In the genomic region with DNA sequence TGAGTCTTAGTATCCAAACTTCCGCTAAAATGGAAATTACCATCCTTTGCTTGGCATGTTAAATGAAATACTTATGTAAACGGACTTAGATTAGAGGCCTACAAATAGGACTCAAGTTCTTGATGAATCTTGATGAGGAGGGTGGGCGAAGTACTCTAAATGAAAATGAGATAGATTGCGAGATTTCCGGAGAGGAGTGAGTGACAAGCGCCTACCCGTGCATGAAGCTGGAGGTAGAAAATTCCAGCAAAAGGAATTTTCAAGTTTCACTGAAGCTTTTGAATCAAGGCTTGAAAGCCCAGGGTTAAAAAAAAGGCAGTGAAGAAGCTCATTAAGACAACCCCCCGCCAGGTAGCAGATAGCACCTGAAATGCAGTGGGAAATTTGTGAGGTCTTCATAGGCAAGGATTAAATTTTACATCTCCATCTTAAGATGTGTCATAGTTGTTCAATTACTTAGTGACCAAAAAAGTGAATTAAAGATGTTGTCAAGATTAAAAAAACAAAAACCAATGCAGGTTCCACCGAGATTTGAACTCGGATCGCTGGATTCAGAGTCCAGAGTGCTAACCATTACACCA, we compare ENCODE assay signal across 8 cellular contexts. TPM values are rescaled to one million over a fixed set of nuclear protein-coding genes. Genes with fewer than 3 reads are reported as not detected.
DNase-seq lines count a peak whose midpoint lies in the region; ATAC-seq and TF ChIP-seq lines count a peak whose summit lies in the region.

No MANE protein-coding gene starts in this region.

- peaks cover 24% of the 10 kb centered on the region for H3K4me1 Mint-ChIP-seq in HFFc6 (ENCODE audit: low read depth)

- no peaks in the 10 kb centered on the region for H3K9me3 ChIP-seq in mucosa of stomach (ENCODE audit: control insufficient read depth, low read length)

- H3K27ac Mint-ChIP-seq in HFFc6, result peak overlapping the region; percentile 99

- H3K36me3 ChIP-seq in brain microvascular endothelial cell (replicated peaks), result no peaks in the 10 kb centered on the region
- no peaks in the 10 kb centered on the region for H3K36me3 ChIP-seq in mucosa of stomach (ENCODE audit: control insufficient read depth, insufficient read depth, low read length)

- H3K27me3 ChIP-seq in brain microvascular endothelial cell (replicated peaks) (no peaks in the 10 kb centered on the region), mucosa of stomach (ENCODE audit: control insufficient read depth, insufficient read depth, low read length) (no peaks in the 10 kb centered on the region)

- H3K4me3 ChIP-seq in AG04449 (ENCODE audit: low read depth, low read length), result peak overlapping the region; percentile 97
- H3K4me3 ChIP-seq in brain microvascular endothelial cell (ENCODE audit: low read depth, low read length), result peak overlapping the region; percentile 97
- peak overlapping the region; percentile 88 for H3K4me3 ChIP-seq in mucosa of stomach (ENCODE audit: low read length)

- POLR2A ChIA-PET in AG04449 (lab: Yijun Ruan, JAX), result interaction anchor here (0.5 to 1.7 kb wide), 6 partner anchors 12 to 1271 kb away, joined by 3 to 16 read pairs (median 4); a partner anchor contains a TSS

- H3K27ac ChIP-seq in brain microvascular endothelial cell, result peak overlapping the region; percentile 80

- H3K9ac ChIP-seq in mucosa of stomach (ENCODE audit: low read length), result peak overlapping the region; percentile 99

- H3K27me3 Mint-ChIP-seq in HFFc6 (ENCODE audit: insufficient read depth), result peaks cover 8% of the 10 kb centered on the region

- CTCF ChIA-PET in AG04449 (lab: Yijun Ruan, JAX), result interaction anchor here (0.6 to 5.3 kb wide), 10 partner anchors 10 to 420 kb away, joined by 3 to 35 read pairs (median 4); a partner anchor contains a TSS

- in situ Hi-C loops in brain microvascular endothelial cell (cut with HindIII; ENCODE audit: low pct_ligation_motif_present, low sequenced_read_pairs), result loop anchor here (25.0 kb wide), 1 partner anchor 231 kb away; no protein-coding TSS in a partner anchor

- ATAC-seq in GM18867 (IDR thresholded peaks at IDR 0.05; ENCODE audit: unreplicated experiment) (no peak), HG03442 (IDR thresholded peaks at IDR 0.05; ENCODE audit: unreplicated experiment) (no peak)

- peak overlapping the region; percentile 99 for H3K4me3 Mint-ChIP-seq in HFFc6

- DNase-seq in AG04449 (ENCODE audit: low read depth, low spot score), result no peak
- peak; percentile 59 for DNase-seq in HFFc6
- peak; percentile 60 for DNase-seq in brain microvascular endothelial cell
- no peak for DNase-seq in stimulated activated CD4-positive, alpha-beta T cell treated with anti-CD3 and anti-CD28 coated beads, Interleukin-15, amount 100 ng/mL, for 24 hours
- DNase-seq in NCI-H526 (lab: John Stamatoyannopoulos, UW), result no peak

- TF ChIP-seq CTCF in AG04449 (IDR thresholded peaks at IDR 0.05; ENCODE audit: insufficient read depth, low read length, missing control alignments) (no peak), HFFc6 (IDR thresholded peaks at IDR 0.05) (no peak), brain microvascular endothelial cell (IDR thresholded peaks at IDR 0.05; ENCODE audit: low read depth, low read length, missing control alignments) (no peak)

- H3K9me3 Mint-ChIP-seq in HFFc6, result no peaks in the 10 kb centered on the region; the same call in 1 of the 2 replicates

- no peaks in the 10 kb centered on the region for H3K4me1 ChIP-seq in mucosa of stomach (ENCODE audit: control insufficient read depth, insufficient read depth, low read length)

- H3K36me3 Mint-ChIP-seq in HFFc6 (ENCODE audit: low read depth), result peaks cover 18% of the 10 kb centered on the region; the same call in 1 of the 2 replicates

RNA-seq across cellular contexts. Expression of a gene that starts 0.7 kb away (rescaled TPM):
- total RNA-seq in HFFc6 (2021; fragmentation: NEBNext Ultra II Directional; extraction: Animal tissue kit (Norgen Biotek cat#: 25700)), result 100 to 1,000 TPM; 193 to 236 (median 223) TPM

Comparison
In these comparisons a context has a peak if more than half of its experiments do, and no peak if none do; other contexts are left out.
1. DNase-seq: peak in HFFc6 (single experiment) and brain microvascular endothelial cell (single experiment); none in AG04449 (single experiment), stimulated activated CD4-positive, alpha-beta T cell treated with anti-CD3 and anti-CD28 coated beads, Interleukin-15, amount 100 ng/mL, for 24 hours (single experiment) and NCI-H526 (0 of 2).
2. Peak in every context shown above with its lines, with median percentiles within 50 percentile points of each other: H3K4me3 ChIP-seq.